In the genomic region with DNA sequence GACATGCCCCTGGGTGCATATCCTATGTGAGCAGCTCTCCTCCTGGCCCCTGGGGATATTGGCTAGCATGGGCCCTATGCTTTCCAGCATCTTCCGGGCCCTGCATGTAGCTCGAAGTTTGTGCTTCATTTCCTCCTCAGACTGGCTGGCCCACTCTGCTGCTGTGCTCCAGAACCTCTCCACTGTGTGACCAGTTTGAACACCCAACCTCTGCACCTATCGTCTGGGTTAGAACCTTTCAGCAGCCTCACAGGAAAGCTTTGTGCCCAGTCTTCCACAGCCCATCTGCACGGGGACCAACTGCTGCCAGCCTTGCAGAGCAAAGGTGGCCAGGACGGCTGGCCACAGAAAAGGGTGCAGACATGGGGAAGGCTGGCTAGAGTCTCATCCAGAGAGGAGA, we compare ENCODE assay signal across 25 cellular contexts. TPM values are rescaled to one million over a fixed set of nuclear protein-coding genes. Genes with fewer than 3 reads are reported as not detected.
"Had no signal": no experiment of that assay in that cellular context is flagged by ENCODE, and none has a peak within 500 bp of the region (broad histone marks: within the 10 kb centered on the region; RNA-seq: fewer than 3 reads in every experiment).

No MANE protein-coding gene starts in this region.

- H3K36me3 Mint-ChIP-seq: natural killer cell treated with Interleukin-12 subunit alpha and Interleukin-12 subunit beta and Interleukin-15 and Interleukin-18, amount 100 ng/mL, for 72 hours had no signal

- H3K4me1 Mint-ChIP-seq: mesothelial cell of epicardium had no signal

- H3K27me3 Mint-ChIP-seq: natural killer cell treated with Interleukin-12 subunit alpha and Interleukin-12 subunit beta and Interleukin-15 and Interleukin-18, amount 100 ng/mL, for 72 hours; progenitor cell of endocrine pancreas; T-cell had no signal

- H3K4me3 Mint-ChIP-seq: activated CD8-positive, alpha-beta T cell treated with anti-CD3 and anti-CD28 coated beads, Interleukin-2, amount 10 ng/mL, durations not matched to agents 7 days and 5 days; activated T-cell treated with anti-CD3 and anti-CD28 coated beads, Interleukin-2, amount 50 U/mL, for 4 hours; mesothelial cell of epicardium; natural killer cell treated with Interleukin-12 subunit alpha and Interleukin-12 subunit beta and Interleukin-15 and Interleukin-18, amount 100 ng/mL, for 72 hours; T-cell had no signal

- H3K27ac ChIP-seq: adrenal gland, cardiac muscle cell, lower lobe of right lung, transverse colon, vagina had no signal

- H3K36me3 ChIP-seq: adrenal gland, cardiac muscle cell, lower lobe of right lung, transverse colon, vagina had no signal

- H3K27ac Mint-ChIP-seq: activated CD8-positive, alpha-beta T cell treated with anti-CD3 and anti-CD28 coated beads, Interleukin-2, amount 10 ng/mL, durations not matched to agents 7 days and 5 days; mesothelial cell of epicardium; natural killer cell treated with Interleukin-12 subunit alpha and Interleukin-12 subunit beta and Interleukin-15 and Interleukin-18, amount 100 ng/mL, for 72 hours; progenitor cell of endocrine pancreas; T-cell had no signal

- H3K4me3 ChIP-seq: adrenal gland, cardiac muscle cell, lower lobe of right lung, transverse colon, vagina had no signal

- H3K27me3 ChIP-seq: adrenal gland, cardiac muscle cell, transverse colon, vagina had no signal

- ATAC-seq: activated CD8-positive, alpha-beta T cell treated with anti-CD3 and anti-CD28 coated beads, Interleukin-2, amount 10 ng/mL, durations not matched to agents 7 days and 5 days; activated T-cell treated with anti-CD3 and anti-CD28 coated beads, Interleukin-2, amount 50 U/mL, for 4 hours; lower lobe of right lung; natural killer cell treated with Interleukin-12 subunit alpha and Interleukin-12 subunit beta and Interleukin-15 and Interleukin-18, amount 100 ng/mL, for 72 hours; stimulated activated naive CD8-positive, alpha-beta T cell treated with anti-CD3 and anti-CD28 coated beads, Interleukin-15, Interleukin-2, amounts not matched to agents 100 U/mL and 50 U/mL, for 24 hours; T-cell had no signal

- DNase-seq: activated CD4-positive, alpha-beta T cell treated with anti-CD3 and anti-CD28 coated beads for 48 hours; activated CD4-positive, CD25-positive, alpha-beta regulatory T cell; activated CD8-positive, alpha-beta memory T cell treated with anti-CD3 and anti-CD28 coated beads, Interleukin-2, amount 50 U/mL, for 4 hours; activated CD8-positive, alpha-beta T cell treated with anti-CD3 and anti-CD28 coated beads, Interleukin-2, amount 10 ng/mL, durations not matched to agents 7 days and 5 days; activated effector memory CD4-positive, alpha-beta T cell treated with anti-CD3 and anti-CD28 coated beads, Interleukin-2, amount 50 U/mL, for 16 hours; activated naive CD4-positive, alpha-beta T cell treated with anti-CD3 and anti-CD28 coated beads, Interleukin-2, amount 50 U/mL, for 16 hours; activated T-cell treated with anti-CD3 and anti-CD28 coated beads, Interleukin-2, amount 50 U/mL, for 4 hours; adrenal gland; dermis blood vessel endothelial cell; effector memory CD4-positive, alpha-beta T cell; foreskin fibroblast; islet precursor cell; lower lobe of right lung; nucleus accumbens; stimulated activated CD4-positive, alpha-beta T cell treated with anti-CD3 and anti-CD28 coated beads, Interleukin-2, amount 100 ng/mL, for 24 hours; stimulated activated naive CD8-positive, alpha-beta T cell treated with anti-CD3 and anti-CD28 coated beads, Interleukin-15, Interleukin-2, amounts not matched to agents 100 U/mL and 50 U/mL, for 24 hours; substantia nigra; T-cell; T-helper 9 cell; transverse colon had no signal

- H3K9me3 Mint-ChIP-seq: natural killer cell treated with Interleukin-12 subunit alpha and Interleukin-12 subunit beta and Interleukin-15 and Interleukin-18, amount 100 ng/mL, for 72 hours had no signal

- H3K4me1 ChIP-seq: adrenal gland, lower lobe of right lung, transverse colon, vagina had no signal

- H3K9me3 ChIP-seq: adrenal gland, transverse colon, vagina had no signal

RNA-seq across cellular contexts. Expression of a gene that starts 10.2 kb away (rescaled TPM):
- total RNA-seq: dermis blood vessel endothelial cell had no signal

RNA-seq across cellular contexts. Expression of a gene that starts 55.4 kb away (rescaled TPM):
- total RNA-seq: dermis blood vessel endothelial cell, lower lobe of right lung, vagina had no signal
